Comparison of ENCODE assay signal across 15 cellular contexts in genomic region chr1:63046539-63046938, GRCh38.
DNase-seq lines count a peak whose midpoint lies in the region; ATAC-seq, FAIRE-seq and TF ChIP-seq lines count a peak whose summit lies in the region.
"Had no signal": no experiment of that assay in that cellular context is flagged by ENCODE, and none has a peak within 500 bp of the region (broad histone marks: within the 10 kb centered on the region; RNA-seq: fewer than 3 reads in every experiment).

No MANE protein-coding gene starts in this region.

- no peak overlapping the region for H3K4me3 Mint-ChIP-seq in mesothelial cell of epicardium
- H3K4me3 Mint-ChIP-seq: CD4-positive, CD25-positive, alpha-beta regulatory T cell; HFFc6 had no signal

- H3K9me3 Mint-ChIP-seq in mesothelial cell of epicardium = no peaks in the 10 kb centered on the region

- H3K27me3 Mint-ChIP-seq in mesothelial cell of epicardium (ENCODE audit: low read depth) = peaks cover 31% of the 10 kb centered on the region
- H3K27me3 Mint-ChIP-seq: CD4-positive, CD25-positive, alpha-beta regulatory T cell had no signal

- H3K27ac Mint-ChIP-seq in mesothelial cell of epicardium = no peak overlapping the region
- H3K27ac Mint-ChIP-seq: CD4-positive, CD25-positive, alpha-beta regulatory T cell; HFFc6 had no signal

- H3K4me1 Mint-ChIP-seq in mesothelial cell of epicardium = peaks cover 2% of the 10 kb centered on the region
- H3K4me1 Mint-ChIP-seq: CD4-positive, CD25-positive, alpha-beta regulatory T cell had no signal

- FAIRE-seq in GM18507 (lab: Jason Lieb, UNC) = peak; percentile 41
- FAIRE-seq: H1 had no signal

- H3K36me3 Mint-ChIP-seq in mesothelial cell of epicardium = no peaks in the 10 kb centered on the region
- H3K36me3 Mint-ChIP-seq: CD4-positive, CD25-positive, alpha-beta regulatory T cell had no signal

- DNase-seq in GM18507 (ENCODE audit: extremely low spot score, insufficient read length, low read depth) (no peak), mesothelial cell of epicardium (ENCODE audit: low spot score in 2 of 2, unreplicated experiment in 2 of 2) (no peak), NCI-H748 (lab: John Stamatoyannopoulos, UW; ENCODE audit: unreplicated experiment) (no peak), NCI-H2171 treated with DMSO at 0.1 percent for 48 hours (lab: John Stamatoyannopoulos, UW) (no peak), activated T-cell treated with anti-CD3 and anti-CD28 coated beads for 4 hours (no peak)
- DNase-seq: ACHN; CD4-positive, CD25-positive, alpha-beta regulatory T cell; GF-D8; HFFc6; IMR-90; Kasumi-1; KBM-7 had no signal

- TF ChIP-seq CTCF in mesothelial cell of epicardium (IDR thresholded peaks at IDR 0.05; ENCODE audit: unreplicated experiment) = no peak

- peak; percentile 52 for ATAC-seq in GM21529 (IDR thresholded peaks at IDR 0.05; ENCODE audit: unreplicated experiment)
- peak; percentile 76 for ATAC-seq in HG03439 (IDR thresholded peaks at IDR 0.05; ENCODE audit: unreplicated experiment)
